23 cellular contexts compared by ENCODE assay signal in genomic region chr17:62971853-62972252, GRCh38. TPM values are rescaled to one million over a fixed set of nuclear protein-coding genes. Genes with fewer than 3 reads are reported as not detected.
DNase-seq lines count a peak whose midpoint lies in the region; ATAC-seq, FAIRE-seq and TF ChIP-seq lines count a peak whose summit lies in the region.
"Had no signal": no experiment of that assay in that cellular context is flagged by ENCODE, and none has a peak within 500 bp of the region (broad histone marks: within the 10 kb centered on the region; RNA-seq: fewer than 3 reads in every experiment).

No MANE protein-coding gene starts in this region.

- FAIRE-seq in H1 (lab: Jason Lieb, UNC) = no peak
- FAIRE-seq: A204.1, D721Med, GM12891, GM18507 had no signal

- H2BK15ac ChIP-seq in H1 (ENCODE audit: low read length) = no peak overlapping the region

- no peak overlapping the region for H3K4ac ChIP-seq in H1 (replicated peaks; ENCODE audit: insufficient read length, low read depth, low read length)

- H4K8ac ChIP-seq in H1 (ENCODE audit: extremely low read depth, insufficient read depth, low read length) = no peak overlapping the region

- H3K4me3 Mint-ChIP-seq in osteocyte (ENCODE audit: unreplicated experiment) = no peak overlapping the region
- H3K4me3 Mint-ChIP-seq: CD14-positive monocyte; CD4-positive, alpha-beta T cell had no signal

- no peak overlapping the region for H4K5ac ChIP-seq in H1 (ENCODE audit: insufficient read length, low read depth, low read length)

- H3K9ac ChIP-seq in SK-N-SH (no peak overlapping the region), H1 (replicated peaks in 1 of 4; ENCODE audit: extremely low read depth in 1 of 4, low read depth in 3 of 4, low read length in 3 of 4) (no peak overlapping the region)
- H3K9ac ChIP-seq: BLaER1 treated with 17β-estradiol and CSF1 and Interleukin-3, amounts not matched to agents 10 nM and 100 nM had no signal

- peaks cover 2% of the 10 kb centered on the region for H3K23me2 ChIP-seq in H1 (ENCODE audit: low read depth, low read length)

- DNase-seq in SK-N-SH (no peak), RWPE1 (ENCODE audit: low spot score) (no peak), H1 (ENCODE audit: low read depth in 1 of 2, low spot score in 2 of 2) (no peak), NOMO-1 (lab: John Stamatoyannopoulos, UW; ENCODE audit: unreplicated experiment in 2 of 2) (no peak), osteocyte (ENCODE audit: extremely low spot score, unreplicated experiment) (no peak)
- DNase-seq: ACHN; AML-193; BE2C; CD4-positive, alpha-beta T cell; CD8-positive, alpha-beta memory T cell; DMS 273 treated with DMSO at 0.1 percent for 48 hours; DMS79 treated with DMSO at 0.1 percent for 48 hours; GF-D8; GOT3; H7; HCEC 1CT had no signal

- H3K4me1 ChIP-seq in SK-N-SH (ENCODE audit: control insufficient read depth in 1 of 2, insufficient read depth in 2 of 2, low read depth in 1 of 2, low read length in 1 of 2) (peaks cover 0 to 22% of the 10 kb centered on the region in 2 experiments; a peak in 3 of 4 replicates), H1 (replicated peaks in 1 of 4; ENCODE audit: control insufficient read depth in 3 of 4, insufficient read depth in 4 of 4, low read length in 3 of 4) (peaks cover 0 to 9% (median 4%) of the 10 kb centered on the region in 4 experiments; a peak in 4 of 7 replicates)
- H3K4me1 ChIP-seq: BE2C had no signal

- H3K9me2 ChIP-seq in SK-N-SH = no peaks in the 10 kb centered on the region

- CTCF ChIA-PET in SK-N-SH (lab: Yijun Ruan, JAX) (interaction anchor here (1.1 to 2.3 kb wide), 2 partner anchors 15 to 435 kb away, joined by 4 to 16 read pairs; no protein-coding TSS in a partner anchor), RWPE1 (lab: Yijun Ruan, JAX) (interaction anchor here (0.7 kb wide), 1 partner anchor 559 kb away, joined by 5 read pairs; no protein-coding TSS in a partner anchor), H1 (lab: Charles Lee; ENCODE audit: partially characterized antibody) (interaction anchor here (0.9 to 1.1 kb wide), 2 partner anchors 8 to 278 kb away, joined by 4 read pairs; no protein-coding TSS in a partner anchor)

- H4K20me1 ChIP-seq in SK-N-SH (ENCODE audit: insufficient read depth) (peaks cover 59% of the 10 kb centered on the region), H1 (replicated peaks in 1 of 2; ENCODE audit: control insufficient read depth in 1 of 2, insufficient read depth in 2 of 2, low read length in 2 of 2) (peaks cover 0 to under 1% of the 10 kb centered on the region in 2 experiments)

- H2BK120ac ChIP-seq in H1 (replicated peaks; ENCODE audit: low read depth, low read length) = no peak overlapping the region

- H2AK5ac ChIP-seq in H1 (ENCODE audit: low read depth, low read length) = no peak overlapping the region

- H3K27me3 ChIP-seq in SK-N-SH (ENCODE audit: insufficient read depth) = no peaks in the 10 kb centered on the region
- peaks cover 0 to 8% (median 1%) of the 10 kb centered on the region in 4 experiments; a peak in 4 of 7 replicates for H3K27me3 ChIP-seq in H1 (replicated peaks in 1 of 4; ENCODE audit: control insufficient read depth in 3 of 4, extremely low read depth in 1 of 4, insufficient read depth in 3 of 4, low read length in 3 of 4)
- H3K27me3 ChIP-seq: BE2C; BLaER1 treated with 17β-estradiol and CSF1 and Interleukin-3, amounts not matched to agents 10 nM and 100 nM had no signal

- H3K27ac ChIP-seq in SK-N-SH (ENCODE audit: low read depth in 2 of 2, low read length in 1 of 2) (no peak overlapping the region), RWPE1 (peak overlapping the region; percentile 48; the same call in 1 of the 2 replicates), H1 (ENCODE audit: low read depth, low read length) (no peak overlapping the region)
- H3K27ac ChIP-seq: BLaER1 treated with 17β-estradiol and CSF1 and Interleukin-3, amounts not matched to agents 10 nM and 100 nM had no signal

- no peaks in the 10 kb centered on the region for H3K36me3 Mint-ChIP-seq in osteocyte (ENCODE audit: unreplicated experiment)
- H3K36me3 Mint-ChIP-seq: CD14-positive monocyte had no signal

- H2BK12ac ChIP-seq in H1 (ENCODE audit: low read depth, low read length) = no peak overlapping the region

- TF ChIP-seq RAD21 in SK-N-SH (IDR thresholded peaks at IDR 0.05; ENCODE audit: low read length) = no peak
- TF ChIP-seq RAD21 in H1 (IDR thresholded peaks at IDR 0.05 in 1 of 2, conservative IDR thresholded peaks at IDR 0.05 in 1 of 2; ENCODE audit: low read depth in 2 of 2, low read length in 2 of 2) = no peak

- H2BK5ac ChIP-seq in H1 (ENCODE audit: low read depth, low read length) = no peak overlapping the region

- H3K79me2 ChIP-seq in SK-N-SH (ENCODE audit: insufficient read depth) (peaks cover 100% of the 10 kb centered on the region), H1 (ENCODE audit: control insufficient read depth in 1 of 2, insufficient read depth in 2 of 2, low read length in 2 of 2) (peaks cover 0 to 72% of the 10 kb centered on the region in 2 experiments; a peak in 2 of 4 replicates)

- H3K56ac ChIP-seq in H1 (replicated peaks; ENCODE audit: insufficient read length, low read depth, low read length) = no peak overlapping the region

- H3K79me1 ChIP-seq in H1 (ENCODE audit: low read depth, low read length) = no peaks in the 10 kb centered on the region; the same call in 1 of the 2 replicates

- no peak overlapping the region for H4K91ac ChIP-seq in H1 (replicated peaks; ENCODE audit: insufficient read length, low read length)

- no peak overlapping the region for H3K23ac ChIP-seq in H1 (ENCODE audit: insufficient read length)

- H2BK20ac ChIP-seq in H1 (ENCODE audit: low read length) = no peak overlapping the region

- H3K9me3 Mint-ChIP-seq in osteocyte (ENCODE audit: unreplicated experiment) = no peaks in the 10 kb centered on the region
- H3K9me3 Mint-ChIP-seq: CD4-positive, alpha-beta T cell had no signal

- no peak overlapping the region for H3K14ac ChIP-seq in H1 (ENCODE audit: insufficient read length)

- ATAC-seq in SK-N-SH treated with all-trans-retinoic acid at 6 μM for 48 hours = no peak

- H3K27ac Mint-ChIP-seq in osteocyte (ENCODE audit: unreplicated experiment) = no peak overlapping the region
- H3K27ac Mint-ChIP-seq: CD14-positive monocyte; CD4-positive, alpha-beta T cell; CD8-positive, alpha-beta memory T cell had no signal

- H3K4me2 ChIP-seq in SK-N-SH (peak overlapping the region; percentile 5; the same call in 1 of the 2 replicates), H1 (ENCODE audit: insufficient read depth in 1 of 2, low read depth in 2 of 2, low read length in 2 of 2) (no peak overlapping the region)
- H3K4me2 ChIP-seq: BLaER1 treated with 17β-estradiol and CSF1 and Interleukin-3, amounts not matched to agents 10 nM and 100 nM had no signal

- TF ChIP-seq CTCF in SK-N-SH (IDR thresholded peaks at IDR 0.05) (no peak), RWPE1 (conservative IDR thresholded peaks at IDR 0.05; ENCODE audit: low read depth) (no peak), H1 (IDR thresholded peaks at IDR 0.05; ENCODE audit: control extremely low read depth in 1 of 3, insufficient read depth in 1 of 3, low read depth in 1 of 3, low read length in 3 of 3) (no peak), osteocyte (IDR thresholded peaks at IDR 0.05) (no peak)

- TF ChIP-seq POLR2A in H1 (IDR thresholded peaks at IDR 0.05; ENCODE audit: control extremely low read depth in 1 of 2, low read depth in 2 of 2, low read length in 2 of 2) = no peak

- H3K9me3 ChIP-seq in SK-N-SH (peaks cover 11% of the 10 kb centered on the region), H1 (ENCODE audit: insufficient read depth in 2 of 2, low read depth in 1 of 2, low read length in 1 of 2) (peaks cover 4% of the 10 kb centered on the region in 2 experiments; a peak in 1 of 4 replicates)
- H3K9me3 ChIP-seq: BE2C had no signal

- no peaks in the 10 kb centered on the region for H3K27me3 Mint-ChIP-seq in osteocyte (ENCODE audit: unreplicated experiment)
- H3K27me3 Mint-ChIP-seq: CD4-positive, alpha-beta T cell had no signal

- POLR2A ChIA-PET in SK-N-SH (lab: Yijun Ruan, JAX) = no interaction called here
- POLR2A ChIA-PET in RWPE1 (lab: Yijun Ruan, JAX; ENCODE audit: low non-redundant PET) = no interaction called here
- POLR2A ChIA-PET in H1 (lab: Charles Lee; ENCODE audit: partially characterized antibody) = no interaction called here

- H3F3A ChIP-seq in SK-N-SH (replicated peaks; ENCODE audit: insufficient read depth) = peaks cover 11% of the 10 kb centered on the region

- 93% methylated on average over 4 of the region's 4 CpGs for WGBS in SK-N-SH (ENCODE audit: low lambda C conversion rate)
- 86% methylated on average over 4 of the region's 4 CpGs; no CpG with 5 or more reads in 1 of the 2 experiments for WGBS in H1 (ENCODE audit: extremely low coverage in 1 of 2, insufficient coverage in 1 of 2, insufficient read length in 1 of 2, insufficient replicate concordance in 2 of 2, low coverage in 1 of 2, low lambda C conversion rate in 2 of 2, missing lambda C conversion rate in 1 of 2), 2 experiments

- H3K4me1 Mint-ChIP-seq in osteocyte (ENCODE audit: unreplicated experiment) = peaks cover 32% of the 10 kb centered on the region

- H2AFZ ChIP-seq in SK-N-SH (ENCODE audit: low read depth) (no peak overlapping the region), H1 (ENCODE audit: low read length) (no peak overlapping the region)

- H3K18ac ChIP-seq in H1 (ENCODE audit: extremely low read depth, low read length) = no peak overlapping the region

- H3K4me3 ChIP-seq in SK-N-SH (ENCODE audit: low read depth in 2 of 2, low read length in 1 of 2) (no peak overlapping the region), H1 (ENCODE audit: extremely low read depth in 1 of 4, insufficient read depth in 2 of 4, low read depth in 3 of 4, low read length in 4 of 4) (no peak overlapping the region)
- H3K4me3 ChIP-seq: BLaER1 treated with 17β-estradiol and CSF1 and Interleukin-3, amounts not matched to agents 10 nM and 100 nM had no signal

- peaks cover 2 to 15% of the 10 kb centered on the region in 2 experiments for H3K36me3 ChIP-seq in SK-N-SH (replicated peaks in 1 of 2; ENCODE audit: control insufficient read depth in 1 of 2, insufficient read depth in 2 of 2, low read length in 1 of 2)
- H3K36me3 ChIP-seq in H1 (ENCODE audit: control insufficient read depth in 2 of 4, insufficient read depth in 4 of 4, low read length in 3 of 4) = no peaks in the 10 kb centered on the region; a peak in 1 of 8 replicates
- H3K36me3 ChIP-seq: BE2C had no signal

- no peak for TF ChIP-seq EP300 in SK-N-SH (IDR thresholded peaks at IDR 0.05; ENCODE audit: borderline replicate concordance in 1 of 2, low read depth in 1 of 2, low read length in 1 of 2)
- TF ChIP-seq EP300 in H1 (IDR thresholded peaks at IDR 0.05; ENCODE audit: borderline replicate concordance in 1 of 2, low read depth in 2 of 2, low read length in 2 of 2) = no peak

RNA-seq across cellular contexts. Expression of gene TANC2, which starts 5.8 kb away (rescaled TPM):
- 23.0 and 26.4 TPM in 2 replicates for polyA plus RNA-seq in SK-N-SH (2012; rRNA removed)
- polyA plus RNA-seq in SK-N-SH (2012; cell fraction: cytosol; rRNA removed) = 14.4 and 17.0 TPM in 2 replicates
- polyA plus RNA-seq in SK-N-SH (2012; cell fraction: nucleus; rRNA removed) = 46.6 and 65.1 TPM in 2 replicates
- total RNA-seq in H1 (2021; fragmentation: NEBNext Ultra II Directional; extraction: Animal tissue kit (Norgen Biotek cat#: 25700)) = 21.8 and 21.9 TPM in 2 replicates
- polyA plus RNA-seq in H1 (2011; rRNA removed) = 5.7 and 9.0 TPM in 2 replicates
- 4.7 TPM for polyA plus RNA-seq in H1 (2011; cell fraction: cytosol; rRNA removed)
- polyA plus RNA-seq in H1 (2011; cell fraction: nucleus; rRNA removed) = 32.3 TPM
- 4.8 to 8.5 TPM (median 5.7 TPM) in 4 replicates for polyA plus RNA-seq in H1 (2012, experiment 1 of 2)
- polyA plus RNA-seq in H1 (2012, experiment 2 of 2) = 0.29 TPM
- polyA plus RNA-seq in H1 (2013, experiment 1 of 2) = 3.2 TPM
- polyA plus RNA-seq in H1 (2013, experiment 2 of 2) = 2.5 TPM
- 111 and 121 TPM in 2 replicates for polyA minus RNA-seq in H1 (2011; rRNA and poly(A)+ RNA removed)
- 30.6 TPM for polyA minus RNA-seq in H1 (2011; cell fraction: cytosol; rRNA and poly(A)+ RNA removed)
- polyA minus RNA-seq in H1 (2011; cell fraction: nucleus; rRNA and poly(A)+ RNA removed) = 184 TPM
- 40.3 and 41.1 TPM in 2 replicates for total RNA-seq in osteocyte
